ENCODE assay signal across 13 cellular contexts in the genomic region with DNA sequence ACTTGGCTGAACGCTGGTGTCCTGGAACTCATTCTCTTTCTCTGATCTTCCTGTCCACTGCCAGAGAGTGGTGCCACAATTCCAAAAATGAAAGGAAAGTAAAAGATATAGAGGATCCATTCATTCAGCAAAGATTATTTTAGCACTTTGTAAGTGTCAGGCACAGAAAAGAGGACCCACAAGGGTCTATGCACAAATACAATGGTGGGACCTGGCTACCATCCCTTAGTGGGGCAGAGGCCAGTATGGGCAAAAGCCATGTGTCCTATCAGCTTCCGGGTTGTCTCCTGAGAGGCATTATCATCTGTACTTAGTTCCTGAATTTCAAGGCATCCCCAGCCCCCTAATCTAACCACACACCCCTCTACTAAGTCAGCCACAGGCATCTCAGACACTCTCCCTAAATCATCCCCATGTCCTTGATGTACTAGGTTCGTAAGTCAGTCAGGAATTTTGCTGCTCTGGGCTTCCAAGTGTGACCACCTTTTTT. TPM values are rescaled to one million over a fixed set of nuclear protein-coding genes. Genes with fewer than 3 reads are reported as not detected.
DNase-seq lines count a peak whose midpoint lies in the region; ATAC-seq and TF ChIP-seq lines count a peak whose summit lies in the region.
"Had no signal": no experiment of that assay in that cellular context is flagged by ENCODE, and none has a peak within 500 bp of the region (broad histone marks: within the 10 kb centered on the region; RNA-seq: fewer than 3 reads in every experiment).

No MANE protein-coding gene starts in this region.

- H3K27me3 Mint-ChIP-seq in stimulated activated naive CD8-positive, alpha-beta T cell treated with anti-CD3 and anti-CD28 coated beads, Interleukin-15, amount 100 ng/mL, for 72 hours, result no peaks in the 10 kb centered on the region
- H3K27me3 Mint-ChIP-seq: activated CD8-positive, alpha-beta memory T cell treated with anti-CD3 and anti-CD28 coated beads, Interleukin-2, amount 10 ng/mL, durations not matched to agents 7 days and 5 days; naive thymus-derived CD8-positive, alpha-beta T cell had no signal

- WGBS in mammary epithelial cell (ENCODE audit: low coverage, missing lambda C conversion rate), result 37% methylated on average over 2 of the region's 3 CpGs

- H3K36me3 ChIP-seq in BLaER1 treated with 17β-estradiol and CSF1 and Interleukin-3, amounts not matched to agents 10 nM and 100 nM, result peaks cover 0 to 2% (median 1%) of the 10 kb centered on the region in 11 experiments; a peak in 12 of 22 replicates
- H3K36me3 ChIP-seq in OCI-LY3 (replicated peaks; ENCODE audit: low read depth, low read length) (peaks cover 1% of the 10 kb centered on the region), mammary epithelial cell (ENCODE audit: insufficient read depth, low read length) (no peaks in the 10 kb centered on the region), H7 (replicated peaks; ENCODE audit: control insufficient read depth, insufficient read depth, low read length) (no peaks in the 10 kb centered on the region)

- no peak for TF ChIP-seq CTCF in OCI-LY3 (IDR thresholded peaks at IDR 0.05; ENCODE audit: low read depth, low read length)
- no peak for TF ChIP-seq CTCF in mammary epithelial cell (conservative IDR thresholded peaks at IDR 0.05 in 1 of 2, IDR thresholded peaks at IDR 0.05 in 1 of 2; ENCODE audit: extremely low read depth in 1 of 2, insufficient read depth in 1 of 2, low read depth in 1 of 2, low read length in 2 of 2)

- CTCF ChIA-PET in mammary epithelial cell (lab: Charles Lee; ENCODE audit: low non-redundant PET), result interaction anchor here (0.6 kb wide), 1 partner anchor 110 kb away, joined by 5 read pairs; no protein-coding TSS in a partner anchor

- no peaks in the 10 kb centered on the region for H3K9me3 Mint-ChIP-seq in stimulated activated naive CD8-positive, alpha-beta T cell treated with anti-CD3 and anti-CD28 coated beads, Interleukin-15, amount 100 ng/mL, for 72 hours
- H3K9me3 Mint-ChIP-seq: naive thymus-derived CD8-positive, alpha-beta T cell had no signal

- peak overlapping the region; percentile 47 to 71 (median 61) for H3K4me2 ChIP-seq in BLaER1 treated with 17β-estradiol and CSF1 and Interleukin-3, amounts not matched to agents 10 nM and 100 nM
- H3K4me2 ChIP-seq in OCI-LY3 (ENCODE audit: low read length), result no peak overlapping the region
- H3K4me2 ChIP-seq in mammary epithelial cell (ENCODE audit: insufficient read depth, low read depth, low read length), result peak overlapping the region; percentile 10

- H3K4me3 ChIP-seq in BLaER1 treated with 17β-estradiol and CSF1 and Interleukin-3, amounts not matched to agents 10 nM and 100 nM, result no peak overlapping the region
- H3K4me3 ChIP-seq in OCI-LY3 (ENCODE audit: low read length), result no peak overlapping the region
- no peak overlapping the region for H3K4me3 ChIP-seq in mammary epithelial cell (replicated peaks in 1 of 3; ENCODE audit: insufficient read depth in 1 of 3, low read depth in 2 of 3, low read length in 3 of 3)
- no peak overlapping the region for H3K4me3 ChIP-seq in H7 (ENCODE audit: insufficient read depth, low read depth, low read length)
- H3K4me3 ChIP-seq: spleen had no signal

- no TSS peak for BruUV-seq in mammary epithelial cell (replicated peaks; lab: Mats Ljungman, UMichigan)

- H3K4me1 ChIP-seq in BLaER1 treated with 17β-estradiol and CSF1 and Interleukin-3, amounts not matched to agents 10 nM and 100 nM, result peaks cover 16 to 52% (median 38%) of the 10 kb centered on the region in 10 experiments
- peaks cover 7% of the 10 kb centered on the region for H3K4me1 ChIP-seq in OCI-LY3 (ENCODE audit: low read length)
- peaks cover 35% of the 10 kb centered on the region for H3K4me1 ChIP-seq in mammary epithelial cell (ENCODE audit: insufficient read depth, low read length)

- no peaks in the 10 kb centered on the region for H3K27me3 ChIP-seq in BLaER1 treated with 17β-estradiol and CSF1 and Interleukin-3, amounts not matched to agents 10 nM and 100 nM
- H3K27me3 ChIP-seq in OCI-LY3 (ENCODE audit: low read depth, low read length) (peaks cover 13% of the 10 kb centered on the region), mammary epithelial cell (ENCODE audit: insufficient read depth, low read length) (no peaks in the 10 kb centered on the region), H7 (ENCODE audit: control insufficient read depth, insufficient read depth, low read length) (no peaks in the 10 kb centered on the region)
- H3K27me3 ChIP-seq: spleen had no signal

- no peak overlapping the region for H3K4me3 Mint-ChIP-seq in stimulated activated naive CD8-positive, alpha-beta T cell treated with anti-CD3 and anti-CD28 coated beads, Interleukin-15, amount 100 ng/mL, for 72 hours
- H3K4me3 Mint-ChIP-seq: activated CD8-positive, alpha-beta memory T cell treated with anti-CD3 and anti-CD28 coated beads, Interleukin-2, amount 10 ng/mL, durations not matched to agents 7 days and 5 days; naive thymus-derived CD8-positive, alpha-beta T cell had no signal

- intact Hi-C loops in mammary epithelial cell (cut with micrococcal nuclease), result loop anchor here (2.0 kb wide), 1 partner anchor 167 kb away; no protein-coding TSS in a partner anchor

- H3K4me1 Mint-ChIP-seq in stimulated activated naive CD8-positive, alpha-beta T cell treated with anti-CD3 and anti-CD28 coated beads, Interleukin-15, amount 100 ng/mL, for 72 hours, result peaks cover 15% of the 10 kb centered on the region

- H3K9ac ChIP-seq in BLaER1 treated with 17β-estradiol and CSF1 and Interleukin-3, amounts not matched to agents 10 nM and 100 nM, result 0 out of 22 replicates have a peak overlapping the region, but pooled peaks of 1 of the 11 experiments have one; percentile 9
- H3K9ac ChIP-seq in OCI-LY3 (ENCODE audit: low read length), result no peak overlapping the region
- no peak overlapping the region for H3K9ac ChIP-seq in mammary epithelial cell (ENCODE audit: insufficient read depth, low read length)

- H3K9me3 ChIP-seq in BLaER1 treated with 17β-estradiol and CSF1 and Interleukin-3, amounts not matched to agents 10 nM and 100 nM (replicated peaks in 1 of 11), result no peaks in the 10 kb centered on the region
- H3K9me3 ChIP-seq in OCI-LY3 (ENCODE audit: insufficient read depth, low read length) (no peaks in the 10 kb centered on the region), mammary epithelial cell (replicated peaks; ENCODE audit: insufficient read depth, low read length) (no peaks in the 10 kb centered on the region)
- H3K9me3 ChIP-seq: spleen had no signal

- no peak for DNase-seq in mammary epithelial cell
- DNase-seq in myocyte (ENCODE audit: low read depth), result peak; percentile 55
- DNase-seq in H7, result no peak
- no peak for DNase-seq in SKM-1 treated with dmso at 0.1 percent for 144 hours (lab: John Stamatoyannopoulos, UW; ENCODE audit: unreplicated experiment)
- DNase-seq in germinal center (ENCODE audit: low spot score), result no peak
- DNase-seq in stimulated activated naive CD8-positive, alpha-beta T cell treated with anti-CD3 and anti-CD28 coated beads, Interleukin-15, amount 100 ng/mL, for 72 hours, result no peak
- DNase-seq: activated CD8-positive, alpha-beta memory T cell treated with anti-CD3 and anti-CD28 coated beads, Interleukin-2, amount 10 ng/mL, durations not matched to agents 7 days and 5 days; naive thymus-derived CD8-positive, alpha-beta T cell; NCI-H2081; spleen; T1000 had no signal

- H3K27ac Mint-ChIP-seq in stimulated activated naive CD8-positive, alpha-beta T cell treated with anti-CD3 and anti-CD28 coated beads, Interleukin-15, amount 100 ng/mL, for 72 hours, result peak overlapping the region in 1 of 2 donors; percentile 4
- H3K27ac Mint-ChIP-seq: activated CD8-positive, alpha-beta memory T cell treated with anti-CD3 and anti-CD28 coated beads, Interleukin-2, amount 10 ng/mL, durations not matched to agents 7 days and 5 days had no signal

- dilution Hi-C loops in mammary epithelial cell (cut with HindIII; ENCODE audit: low sequenced_read_pairs), result no loop called here

- H2AFZ ChIP-seq in OCI-LY3 (ENCODE audit: low read depth, low read length), result peak overlapping the region; percentile 12; the same call in 1 of the 2 replicates
- peak overlapping the region; percentile 65 for H2AFZ ChIP-seq in mammary epithelial cell (ENCODE audit: low read depth, low read length)

- in situ Hi-C loops in mammary epithelial cell (cut with MboI; ENCODE audit: low sequenced_read_pairs in 2 of 2), result no loop called here

- H4K20me1 ChIP-seq in BLaER1 treated with 17β-estradiol and CSF1 and Interleukin-3, amounts not matched to agents 10 nM and 100 nM, result 0 out of 22 replicates have a peak, but pooled peaks cover 0 to under 1% (median 0%) of the 10 kb centered on the region in 11 experiments
- H4K20me1 ChIP-seq in OCI-LY3 (ENCODE audit: insufficient read depth, low read length), result no peaks in the 10 kb centered on the region
- H4K20me1 ChIP-seq in mammary epithelial cell (ENCODE audit: insufficient read depth, low read length), result no peaks in the 10 kb centered on the region

- H3K79me2 ChIP-seq in OCI-LY3 (ENCODE audit: low read length) (no peaks in the 10 kb centered on the region), mammary epithelial cell (ENCODE audit: insufficient read depth, low read length) (no peaks in the 10 kb centered on the region)

- ATAC-seq in stimulated activated naive CD8-positive, alpha-beta T cell treated with anti-CD3 and anti-CD28 coated beads, Interleukin-15, amount 100 ng/mL, for 72 hours, result no peak
- ATAC-seq: activated CD8-positive, alpha-beta memory T cell treated with anti-CD3 and anti-CD28 coated beads, Interleukin-2, amount 10 ng/mL, durations not matched to agents 7 days and 5 days; naive thymus-derived CD8-positive, alpha-beta T cell had no signal

- peak overlapping the region in 8 of 11 experiments; percentile 5 to 55 (median 22); a peak in 11 of 22 replicates for H3K27ac ChIP-seq in BLaER1 treated with 17β-estradiol and CSF1 and Interleukin-3, amounts not matched to agents 10 nM and 100 nM
- H3K27ac ChIP-seq in OCI-LY3 (ENCODE audit: low read length) (no peak overlapping the region), mammary epithelial cell (ENCODE audit: insufficient read depth, low read depth, low read length) (peak overlapping the region; percentile 14)
- H3K27ac ChIP-seq: spleen had no signal

RNA-seq across cellular contexts. Expression of a gene that starts 19.0 kb away (rescaled TPM):
- total RNA-seq in mammary epithelial cell, result 100 to 1,000 TPM; 158 to 195 TPM
- polyA plus RNA-seq in mammary epithelial cell, result 511 TPM
- 194 TPM for polyA minus RNA-seq in mammary epithelial cell
- total RNA-seq in myocyte, result 124 and 222 TPM in 2 replicates
- 311 TPM for polyA plus RNA-seq in myocyte (2012)
- 427 and 445 TPM in 2 replicates for total RNA-seq in H7 (2014; rRNA removed; shearing (Covaris generic))

RNA-seq across cellular contexts. Expression of a gene that starts 23.4 kb away (rescaled TPM):
- total RNA-seq in mammary epithelial cell, result 100 to 1,000 TPM in 1 of 2 donors, 10 to 100 TPM in 1; 79.4 to 161 TPM
- polyA plus RNA-seq in mammary epithelial cell, result 69.9 TPM
- 60.4 TPM for polyA minus RNA-seq in mammary epithelial cell
- total RNA-seq in myocyte, result 361 and 478 TPM in 2 replicates
- polyA plus RNA-seq in myocyte (2012), result 214 TPM
- 97.1 and 104 TPM in 2 replicates for total RNA-seq in H7 (2014; rRNA removed; shearing (Covaris generic))

RNA-seq across cellular contexts. Expression of a gene that starts 51.9 kb away (rescaled TPM):
- 10 to 100 TPM; 20.3 to 39.9 TPM for total RNA-seq in mammary epithelial cell
- polyA plus RNA-seq in mammary epithelial cell, result 34.3 TPM
- polyA minus RNA-seq in mammary epithelial cell, result 57.3 TPM
- 65.3 and 69.7 TPM in 2 replicates for total RNA-seq in myocyte
- polyA plus RNA-seq in myocyte (2012), result 39.7 TPM
- total RNA-seq in H7 (2014; rRNA removed; shearing (Covaris generic)), result 64.6 and 66.3 TPM in 2 replicates

RNA-seq across cellular contexts. Expression of a gene that starts 52.9 kb away (rescaled TPM):
- total RNA-seq in mammary epithelial cell, result 10 to 100 TPM; 43.7 to 71.3 TPM
- 128 TPM for polyA plus RNA-seq in mammary epithelial cell
- polyA minus RNA-seq in mammary epithelial cell, result 82.3 TPM
- 40.1 and 51.4 TPM in 2 replicates for total RNA-seq in myocyte
- 144 TPM for polyA plus RNA-seq in myocyte (2012)
- 58.0 and 74.1 TPM in 2 replicates for total RNA-seq in H7 (2014; rRNA removed; shearing (Covaris generic))

RNA-seq across cellular contexts. Expression of a gene that starts 59.2 kb away (rescaled TPM):
- total RNA-seq in mammary epithelial cell, result 10 to 100 TPM; 24.0 to 44.4 TPM
- 131 TPM for polyA plus RNA-seq in mammary epithelial cell
- polyA minus RNA-seq in mammary epithelial cell, result 110 TPM
- not detected in 2 replicates for total RNA-seq in myocyte
- not detected for polyA plus RNA-seq in myocyte (2012)
- 18.3 and 27.6 TPM in 2 replicates for total RNA-seq in H7 (2014; rRNA removed; shearing (Covaris generic))
- total RNA-seq: activated CD8-positive, alpha-beta memory T cell treated with anti-CD3 and anti-CD28 coated beads, Interleukin-2, amount 10 ng/mL, durations not matched to agents 7 days and 5 days had no signal
